17 cellular contexts compared by ENCODE assay signal in the genomic region with DNA sequence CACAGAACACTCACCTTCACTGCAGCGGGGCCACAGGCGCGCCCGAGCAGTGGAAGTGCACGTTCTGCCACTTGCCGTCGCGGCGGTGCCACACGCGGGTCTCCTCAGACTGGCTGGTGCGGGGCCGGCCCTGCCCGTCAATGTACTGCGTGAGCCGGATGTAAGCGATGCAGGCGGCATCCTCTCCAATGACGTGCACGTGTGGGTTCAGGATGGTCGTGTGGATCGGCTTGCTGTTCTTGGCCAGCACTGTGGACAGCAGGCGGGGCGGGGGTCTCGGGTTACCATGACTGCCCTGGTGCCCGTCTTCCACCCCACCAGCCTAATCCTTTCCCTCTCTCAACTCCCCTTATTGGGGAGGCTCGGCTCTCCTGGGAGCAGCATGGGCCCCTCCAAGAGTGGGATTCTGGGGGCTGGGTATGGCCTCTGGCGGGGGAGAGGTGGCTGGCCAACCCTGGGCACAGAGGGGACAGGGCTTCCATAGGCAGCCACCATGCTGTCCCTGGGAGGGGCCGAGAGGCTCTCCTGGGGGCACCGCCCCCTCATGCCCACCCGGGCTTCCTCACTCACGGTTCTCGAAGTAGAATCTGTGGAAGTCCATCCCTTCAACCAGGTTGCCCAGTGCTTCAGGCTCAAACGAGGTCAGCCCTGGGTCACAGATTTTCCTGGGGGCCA. TPM values are rescaled to one million over a fixed set of nuclear protein-coding genes. Genes with fewer than 3 reads are reported as not detected.
"Had no signal": no experiment of that assay in that cellular context is flagged by ENCODE, and none has a peak within 500 bp of the region (broad histone marks: within the 10 kb centered on the region; RNA-seq: fewer than 3 reads in every experiment).

No MANE protein-coding gene starts in this region.

- H3K4me1 Mint-ChIP-seq: activated CD4-positive, alpha-beta memory T cell treated with anti-CD3 and anti-CD28 coated beads, Interleukin-2, amount 10 ng/mL, durations not matched to agents 7 days and 5 days; T-cell had no signal

- H3K27me3 ChIP-seq: colonic mucosa, hepatocyte had no signal

- H3K9me3 Mint-ChIP-seq: activated CD4-positive, alpha-beta memory T cell treated with anti-CD3 and anti-CD28 coated beads, Interleukin-2, amount 10 ng/mL, durations not matched to agents 7 days and 5 days; activated naive CD4-positive, alpha-beta T cell treated with anti-CD3 and anti-CD28 coated beads, Interleukin-2, amount 50 U/mL, for 72 hours; activated T-cell treated with anti-CD3 and anti-CD28 coated beads, Interleukin-2, amount 50 U/mL, for 24 hours; T-cell had no signal

- DNase-seq: activated CD4-positive, alpha-beta memory T cell treated with anti-CD3 and anti-CD28 coated beads, Interleukin-2, amount 10 ng/mL, durations not matched to agents 7 days and 5 days; activated T-cell treated with anti-CD3 and anti-CD28 coated beads, Interleukin-2, amount 50 U/mL, for 24 hours; caudate nucleus; colonic mucosa; small intestine; stimulated activated CD4-positive, alpha-beta T cell treated with anti-CD3 and anti-CD28 coated beads, Interleukin-4, amount 100 ng/mL, for 4 hours; stimulated activated CD8-positive, alpha-beta memory T cell treated with anti-CD3 and anti-CD28 coated beads, Interleukin-4, amount 100 ng/mL, for 48 hours; stimulated activated naive CD4-positive, alpha-beta T cell treated with Interleukin-2 at 50 U/mL for 16 hours; substantia nigra; T-cell; T-helper 9 cell had no signal

- H3K4me3 ChIP-seq: colonic mucosa, hepatocyte, tibial nerve had no signal

- H3K9me3 ChIP-seq: colonic mucosa had no signal

- H3K4me3 Mint-ChIP-seq: activated CD4-positive, alpha-beta memory T cell treated with anti-CD3 and anti-CD28 coated beads, Interleukin-2, amount 10 ng/mL, durations not matched to agents 7 days and 5 days; activated T-cell treated with anti-CD3 and anti-CD28 coated beads, Interleukin-2, amount 50 U/mL, for 24 hours; T-cell had no signal

- ATAC-seq: activated naive CD4-positive, alpha-beta T cell treated with anti-CD3 and anti-CD28 coated beads, Interleukin-2, amount 50 U/mL, for 72 hours; esophagus mucosa; T-cell had no signal

- H3K27ac ChIP-seq: colonic mucosa, hepatocyte, tibial nerve had no signal

- H3K27me3 Mint-ChIP-seq: activated T-cell treated with anti-CD3 and anti-CD28 coated beads, Interleukin-2, amount 50 U/mL, for 24 hours; T-cell had no signal

- H3K4me1 ChIP-seq: colonic mucosa, tibial nerve had no signal

- H3K36me3 Mint-ChIP-seq: activated naive CD4-positive, alpha-beta T cell treated with anti-CD3 and anti-CD28 coated beads, Interleukin-2, amount 50 U/mL, for 72 hours; T-cell had no signal

- H3K36me3 ChIP-seq: colonic mucosa had no signal

- H3K27ac Mint-ChIP-seq: activated CD4-positive, alpha-beta memory T cell treated with anti-CD3 and anti-CD28 coated beads, Interleukin-2, amount 10 ng/mL, durations not matched to agents 7 days and 5 days; activated naive CD4-positive, alpha-beta T cell treated with anti-CD3 and anti-CD28 coated beads, Interleukin-2, amount 50 U/mL, for 72 hours; activated T-cell treated with anti-CD3 and anti-CD28 coated beads, Interleukin-2, amount 50 U/mL, for 24 hours; T-cell had no signal

RNA-seq across cellular contexts. Expression of a gene that starts 30.9 kb away (rescaled TPM):
- total RNA-seq: activated CD4-positive, alpha-beta memory T cell treated with anti-CD3 and anti-CD28 coated beads, Interleukin-2, amount 10 ng/mL, durations not matched to agents 7 days and 5 days; esophagus mucosa; osteocyte had no signal
- polyA plus RNA-seq: keratinocyte had no signal
